Comparison of ENCODE assay signal across 21 cellular contexts in genomic region chr10:76388321-76388720, GRCh38.
"Had no signal": no experiment of that assay in that cellular context is flagged by ENCODE, and none has a peak within 500 bp of the region (broad histone marks: within the 10 kb centered on the region; RNA-seq: fewer than 3 reads in every experiment).

No MANE protein-coding gene starts in this region.

- DNase-seq: activated CD4-positive, alpha-beta memory T cell treated with anti-CD3 and anti-CD28 coated beads for 36 hours; activated CD4-positive, alpha-beta T cell treated with anti-CD3 and anti-CD28 coated beads for 1 hour; activated naive CD8-positive, alpha-beta T cell treated with anti-CD3 and anti-CD28 coated beads, Interleukin-2, amount 10 ng/mL, durations not matched to agents 7 days and 5 days; activated T-cell treated with anti-CD3 and anti-CD28 coated beads, Interleukin-2, amount 50 U/mL, for 72 hours; body of pancreas; effector memory CD8-positive, alpha-beta T cell; erythroblast; head of caudate nucleus; islet precursor cell; nucleus accumbens; stimulated activated CD4-positive, alpha-beta T cell treated with anti-CD3 and anti-CD28 coated beads, Interleukin-12 subunit alpha, Interleukin-12 subunit beta, amount 100 ng/mL, for 4 hours; stimulated activated CD4-positive, alpha-beta T cell treated with anti-CD3 and anti-CD28 coated beads, Interleukin-2, amount 100 ng/mL, for 48 hours; testis had no signal

- H3K27me3 Mint-ChIP-seq: activated CD4-positive, alpha-beta memory T cell treated with anti-CD3 and anti-CD28 coated beads for 36 hours; activated naive CD8-positive, alpha-beta T cell treated with anti-CD3 and anti-CD28 coated beads, Interleukin-2, amount 10 ng/mL, durations not matched to agents 7 days and 5 days; dendritic cell treated with granulocyte-macrophage colony-stimulating factor and Interleukin-4, amounts not matched to agents 40 ng/mL and 50 ng/mL, for 4 days; effector memory CD8-positive, alpha-beta T cell; stimulated activated naive CD8-positive, alpha-beta T cell treated with anti-CD3 and anti-CD28 coated beads, Interleukin-15, Interleukin-2, amounts not matched to agents 100 ng/mL and 50 ng/mL, for 24 hours had no signal

- H3K4me1 Mint-ChIP-seq: activated naive CD8-positive, alpha-beta T cell treated with anti-CD3 and anti-CD28 coated beads, Interleukin-2, amount 10 ng/mL, durations not matched to agents 7 days and 5 days; memory B cell had no signal

- H3K4me3 ChIP-seq: body of pancreas, testis had no signal

- H3K9me3 ChIP-seq: testis had no signal

- H3K4me3 Mint-ChIP-seq: activated CD4-positive, alpha-beta memory T cell treated with anti-CD3 and anti-CD28 coated beads for 36 hours; activated naive CD8-positive, alpha-beta T cell treated with anti-CD3 and anti-CD28 coated beads, Interleukin-2, amount 10 ng/mL, durations not matched to agents 7 days and 5 days; activated T-cell treated with anti-CD3 and anti-CD28 coated beads, Interleukin-2, amount 50 U/mL, for 72 hours; dendritic cell treated with granulocyte-macrophage colony-stimulating factor and Interleukin-4, amounts not matched to agents 40 ng/mL and 50 ng/mL, for 4 days; effector memory CD8-positive, alpha-beta T cell; memory B cell; natural killer cell treated with Interleukin-12 subunit alpha and Interleukin-12 subunit beta and Interleukin-15 and Interleukin-18, amount 100 ng/mL, for 72 hours; stimulated activated naive CD8-positive, alpha-beta T cell treated with anti-CD3 and anti-CD28 coated beads, Interleukin-15, Interleukin-2, amounts not matched to agents 100 ng/mL and 50 ng/mL, for 24 hours had no signal

- H3K27ac Mint-ChIP-seq: activated CD4-positive, alpha-beta memory T cell treated with anti-CD3 and anti-CD28 coated beads for 36 hours; activated naive CD8-positive, alpha-beta T cell treated with anti-CD3 and anti-CD28 coated beads, Interleukin-2, amount 10 ng/mL, durations not matched to agents 7 days and 5 days; activated T-cell treated with anti-CD3 and anti-CD28 coated beads, Interleukin-2, amount 50 U/mL, for 72 hours; dendritic cell treated with granulocyte-macrophage colony-stimulating factor and Interleukin-4, amounts not matched to agents 40 ng/mL and 50 ng/mL, for 4 days; effector memory CD8-positive, alpha-beta T cell; memory B cell; natural killer cell treated with Interleukin-12 subunit alpha and Interleukin-12 subunit beta and Interleukin-15 and Interleukin-18, amount 100 ng/mL, for 72 hours; progenitor cell of endocrine pancreas; stimulated activated naive CD8-positive, alpha-beta T cell treated with anti-CD3 and anti-CD28 coated beads, Interleukin-15, Interleukin-2, amounts not matched to agents 100 ng/mL and 50 ng/mL, for 24 hours had no signal

- H3K36me3 Mint-ChIP-seq: activated CD4-positive, alpha-beta memory T cell treated with anti-CD3 and anti-CD28 coated beads for 36 hours; activated naive CD8-positive, alpha-beta T cell treated with anti-CD3 and anti-CD28 coated beads, Interleukin-2, amount 10 ng/mL, durations not matched to agents 7 days and 5 days; natural killer cell treated with Interleukin-12 subunit alpha and Interleukin-12 subunit beta and Interleukin-15 and Interleukin-18, amount 100 ng/mL, for 72 hours had no signal

- ATAC-seq: activated T-cell treated with anti-CD3 and anti-CD28 coated beads, Interleukin-2, amount 50 U/mL, for 72 hours; body of pancreas; effector memory CD8-positive, alpha-beta T cell; foreskin keratinocyte; left lobe of liver; natural killer cell treated with Interleukin-12 subunit alpha and Interleukin-12 subunit beta and Interleukin-15 and Interleukin-18, amount 100 ng/mL, for 72 hours; sciatic nerve had no signal

- H3K27ac ChIP-seq: body of pancreas, foreskin keratinocyte, testis had no signal

- H3K4me1 ChIP-seq: body of pancreas, foreskin keratinocyte, testis had no signal

- H3K27me3 ChIP-seq: body of pancreas, foreskin keratinocyte, testis had no signal

- H3K9me3 Mint-ChIP-seq: dendritic cell treated with granulocyte-macrophage colony-stimulating factor and Interleukin-4, amounts not matched to agents 40 ng/mL and 50 ng/mL, for 4 days had no signal
